8 cellular contexts compared by ENCODE assay signal in genomic region chr12:57904848-57905811, GRCh38. TPM values are rescaled to one million over a fixed set of nuclear protein-coding genes. Genes with fewer than 3 reads are reported as not detected.
DNase-seq lines count a peak whose midpoint lies in the region; ATAC-seq and TF ChIP-seq lines count a peak whose summit lies in the region.

No MANE protein-coding gene starts in this region.

- H3K27me3 Mint-ChIP-seq in naive B cell, result peaks cover 3 to 25% (median 22%) of the 10 kb centered on the region in 3 donors
- H3K27me3 Mint-ChIP-seq in stimulated activated memory B cell treated with anti-CD40 and anti-IgM and Interleukin-4, amounts not matched to agents 10 μg/mL and 1 μg/mL and 100 μg/mL, for 72 hours, result peaks cover 42% of the 10 kb centered on the region

- no peaks in the 10 kb centered on the region for H3K9me3 Mint-ChIP-seq in naive B cell
- no peaks in the 10 kb centered on the region for H3K9me3 Mint-ChIP-seq in stimulated activated memory B cell treated with anti-CD40 and anti-IgM and Interleukin-4, amounts not matched to agents 10 μg/mL and 1 μg/mL and 100 μg/mL, for 72 hours

- no peaks in the 10 kb centered on the region for H3K36me3 Mint-ChIP-seq in naive B cell
- no peaks in the 10 kb centered on the region for H3K36me3 Mint-ChIP-seq in stimulated activated memory B cell treated with anti-CD40 and anti-IgM and Interleukin-4, amounts not matched to agents 10 μg/mL and 1 μg/mL and 100 μg/mL, for 72 hours

- ATAC-seq in GM21619 (IDR thresholded peaks at IDR 0.05; ENCODE audit: unreplicated experiment) (peak; percentile 90), naive B cell (ENCODE audit: low read depth in 2 of 2) (peak; percentile 95 to 98)
- ATAC-seq in stimulated activated memory B cell treated with anti-CD40 and anti-IgM and Interleukin-4, amounts not matched to agents 10 μg/mL and 1 μg/mL and 100 μg/mL, for 72 hours, result peak; percentile 91

- in situ Hi-C loops in KBM-7 (cut with MboI; ENCODE audit: low pct_unique_long_range_greater_than_20kb, low sequenced_read_pairs), result no loop called here

- peak overlapping the region; percentile 2 to 85 (median 47) for H3K27ac Mint-ChIP-seq in naive B cell
- H3K27ac Mint-ChIP-seq in stimulated activated memory B cell treated with anti-CD40 and anti-IgM and Interleukin-4, amounts not matched to agents 10 μg/mL and 1 μg/mL and 100 μg/mL, for 72 hours, result no peak overlapping the region

- peaks cover 5 to 9% (median 7%) of the 10 kb centered on the region in 3 donors for H3K4me1 Mint-ChIP-seq in naive B cell
- H3K4me1 Mint-ChIP-seq in stimulated activated memory B cell treated with anti-CD40 and anti-IgM and Interleukin-4, amounts not matched to agents 10 μg/mL and 1 μg/mL and 100 μg/mL, for 72 hours, result peaks cover 8% of the 10 kb centered on the region

- peak; percentile 100 for TF ChIP-seq CTCF in epithelial cell of proximal tubule (conservative IDR thresholded peaks at IDR 0.05; ENCODE audit: low read depth, low read length)

- DNase-seq in DMS53 (lab: John Stamatoyannopoulos, UW) (peak; percentile 98), KBM-7 (peak; percentile 95), OCI-M1 (lab: John Stamatoyannopoulos, UW) (peak; percentile 94), epithelial cell of proximal tubule (ENCODE audit: low read depth) (no peak), naive B cell (peak; percentile 77)
- DNase-seq in activated CD8-positive, alpha-beta memory T cell treated with anti-CD3 and anti-CD28 coated beads, Interleukin-2, amount 50 U/mL, for 48 hours, result peak; percentile 87

- no peak overlapping the region for H3K4me3 ChIP-seq in epithelial cell of proximal tubule (ENCODE audit: low read depth, low read length)

- H3K4me3 Mint-ChIP-seq in naive B cell, result peak overlapping the region in 5 of 8 donors; percentile 51 to 62 (median 60)
- peak overlapping the region; percentile 66 for H3K4me3 Mint-ChIP-seq in stimulated activated memory B cell treated with anti-CD40 and anti-IgM and Interleukin-4, amounts not matched to agents 10 μg/mL and 1 μg/mL and 100 μg/mL, for 72 hours

RNA-seq across cellular contexts. Expression of gene ATP23, which starts 36.2 kb away (rescaled TPM):
- total RNA-seq in epithelial cell of proximal tubule, result 8.4 and 19.2 TPM in 2 replicates
- 10 to 100 TPM; 11.0 to 39.3 (median 22.4) TPM for polyA plus RNA-seq in naive B cell (ENCODE audit: low read depth in 6 of 6)

RNA-seq across cellular contexts. Expression of gene CTDSP2, which starts 58.6 kb away (rescaled TPM):
- total RNA-seq in epithelial cell of proximal tubule, result 44.7 and 53.1 TPM in 2 replicates
- 10 to 100 TPM; 44.3 to 65.3 (median 53.2) TPM for polyA plus RNA-seq in naive B cell (ENCODE audit: low read depth in 6 of 6)
